Comparison of ENCODE assay signal across 14 cellular contexts in the genomic region with DNA sequence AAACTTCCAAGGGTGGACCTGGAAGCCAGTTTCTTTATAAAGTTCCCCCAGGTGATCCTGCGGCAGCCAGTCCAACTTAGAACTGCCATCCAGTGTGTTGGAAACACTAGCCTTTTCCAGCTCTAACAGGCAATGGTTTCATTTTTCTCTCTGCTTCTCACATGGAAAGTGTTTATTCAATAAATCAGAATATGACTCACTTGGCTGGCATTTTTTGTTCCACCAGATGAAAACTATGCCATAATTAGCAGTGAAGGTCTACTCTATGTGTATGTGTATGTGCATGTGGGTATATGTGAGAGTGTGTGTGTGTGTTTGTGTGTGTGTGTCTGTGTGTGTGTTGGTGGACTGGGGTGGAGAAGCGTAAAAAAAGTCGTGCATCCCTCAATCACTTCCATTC.
DNase-seq lines count a peak whose midpoint lies in the region; TF ChIP-seq lines count a peak whose summit lies in the region.
"Had no signal": no experiment of that assay in that cellular context is flagged by ENCODE, and none has a peak within 500 bp of the region (broad histone marks: within the 10 kb centered on the region; RNA-seq: fewer than 3 reads in every experiment).

No MANE protein-coding gene starts in this region.

- intact Hi-C loops in posterior vena cava (cut with DNase I), result no loop called here

- no peak for TF ChIP-seq CTCF in fibroblast of mammary gland (conservative IDR thresholded peaks at IDR 0.05; ENCODE audit: control insufficient read depth, insufficient read depth, low read depth, low read length)

- no peaks in the 10 kb centered on the region for H3K36me3 ChIP-seq in SJSA1

- in situ Hi-C loops in Caki2 (cut with HindIII; ENCODE audit: low pct_unique_long_range_greater_than_20kb, low sequenced_read_pairs), result no loop called here

- H3K27me3 ChIP-seq in SJSA1 (replicated peaks), result no peaks in the 10 kb centered on the region

- peaks cover 61% of the 10 kb centered on the region for H3K4me1 ChIP-seq in SJSA1 (replicated peaks)

- peak; percentile 37 for DNase-seq in Caki2 (ENCODE audit: low read depth)
- DNase-seq in SJSA1 (ENCODE audit: low read depth in 1 of 2, low spot score in 2 of 2), result peak in 1 of 2 experiments; percentile 83
- DNase-seq in fibroblast of mammary gland (ENCODE audit: low read depth), result peak; percentile 77
- DNase-seq in renal cortical epithelial cell (ENCODE audit: low read depth), result peak; percentile 92
- no peak for DNase-seq in posterior vena cava (ENCODE audit: low spot score)
- no peak for DNase-seq in SK-N-DZ (ENCODE audit: low spot score)
- no peak for DNase-seq in NCI-H1105 (lab: John Stamatoyannopoulos, UW)
- no peak for DNase-seq in stimulated activated CD4-positive, alpha-beta T cell treated with anti-CD3 and anti-CD28 coated beads, Interleukin-1b, Interleukin-23, amount 100 ng/mL, for 48 hours
- DNase-seq: activated CD4-positive, alpha-beta T cell treated with anti-CD3 and anti-CD28 coated beads for 1 hour; activated naive CD4-positive, alpha-beta T cell treated with anti-CD3 and anti-CD28 coated beads for 36 hours; CD4-positive, alpha-beta T cell; SHP77 treated with DMSO at 0.1 percent for 48 hours; small intestine had no signal

- no peaks in the 10 kb centered on the region for H3K9me3 ChIP-seq in SJSA1 (replicated peaks)

- no peak overlapping the region for H3K4me3 ChIP-seq in SJSA1
- H3K4me3 ChIP-seq in fibroblast of mammary gland (ENCODE audit: control insufficient read depth, low read depth, low read length), result no peak overlapping the region
- H3K4me3 ChIP-seq: lung had no signal

- H3K27ac ChIP-seq in SJSA1, result peak overlapping the region; percentile 79

Comparison
In these comparisons a context has a peak if more than half of its experiments do, and no peak if none do; other contexts are left out.
1. DNase-seq: peak in Caki2 (single experiment), fibroblast of mammary gland (single experiment) and renal cortical epithelial cell (single experiment); none in posterior vena cava (single experiment), SK-N-DZ (single experiment), NCI-H1105 (single experiment) and stimulated activated CD4-positive, alpha-beta T cell treated with anti-CD3 and anti-CD28 coated beads, Interleukin-1b, Interleukin-23, amount 100 ng/mL, for 48 hours (single experiment).